Comparison of ENCODE assay signal across 25 cellular contexts in genomic region chr13:98299954-98300350, GRCh38.
DNase-seq lines count a peak whose midpoint lies in the region; ATAC-seq and TF ChIP-seq lines count a peak whose summit lies in the region.
"Had no signal": no experiment of that assay in that cellular context is flagged by ENCODE, and none has a peak within 500 bp of the region (broad histone marks: within the 10 kb centered on the region; RNA-seq: fewer than 3 reads in every experiment).

No MANE protein-coding gene starts in this region.

- intact Hi-C loops in left cardiac atrium (cut with DNase I) = no loop called here
- intact Hi-C loops in aorta (cut with DNase I) = no loop called here

- peak overlapping the region; percentile 52 for H2AK5ac ChIP-seq in trophoblast cell (ENCODE audit: low read length)

- peaks cover 16 to 20% of the 10 kb centered on the region in 2 experiments for H3K4me1 ChIP-seq in trophoblast cell (ENCODE audit: control insufficient read depth in 1 of 2, insufficient read depth in 2 of 2, low read length in 2 of 2)
- H3K4me1 ChIP-seq in effector memory CD4-positive, alpha-beta T cell (ENCODE audit: control insufficient read depth, insufficient read depth, low read length, poor library complexity, severe bottlenecking) = no peaks in the 10 kb centered on the region
- no peaks in the 10 kb centered on the region for H3K4me1 ChIP-seq in aorta (ENCODE audit: control insufficient read depth in 1 of 2, insufficient read depth in 2 of 2, low read length in 2 of 2)
- H3K4me1 ChIP-seq: ascending aorta, foreskin keratinocyte had no signal

- no peak overlapping the region for H3K4me3 Mint-ChIP-seq in activated T-helper 17 cell treated with anti-CD3 and anti-CD28 coated beads, Interleukin-2, amount 50 U/mL, for 72 hours
- H3K4me3 Mint-ChIP-seq: activated CD8-positive, alpha-beta T cell treated with anti-CD3 and anti-CD28 coated beads for 36 hours; activated naive CD4-positive, alpha-beta T cell treated with anti-CD3 and anti-CD28 coated beads for 36 hours had no signal

- no peak overlapping the region for H4K12ac ChIP-seq in trophoblast cell (ENCODE audit: low read depth, low read length)

- no CpG with 5 or more reads among the region's 7 CpGs for WGBS in trophoblast cell (ENCODE audit: extremely low coverage, insufficient coverage, insufficient read length)
- 34 to 44% methylated on average over 7 of the region's 7 CpGs for WGBS in aorta, 2 donors

- H3K9me3 Mint-ChIP-seq in activated T-helper 17 cell treated with anti-CD3 and anti-CD28 coated beads, Interleukin-2, amount 50 U/mL, for 72 hours = no peaks in the 10 kb centered on the region
- H3K9me3 Mint-ChIP-seq: activated CD8-positive, alpha-beta T cell treated with anti-CD3 and anti-CD28 coated beads for 36 hours; activated naive CD4-positive, alpha-beta T cell treated with anti-CD3 and anti-CD28 coated beads for 36 hours had no signal

- H3K4ac ChIP-seq in trophoblast cell (ENCODE audit: low read depth, low read length) = no peak overlapping the region

- peaks cover 5% of the 10 kb centered on the region for H3K79me1 ChIP-seq in trophoblast cell (ENCODE audit: low read length)

- no peak overlapping the region for H2BK120ac ChIP-seq in trophoblast cell (ENCODE audit: insufficient read depth, low read length, poor library complexity)

- H2BK12ac ChIP-seq in trophoblast cell (ENCODE audit: low read length) = no peak overlapping the region

- H3K27me3 Mint-ChIP-seq in activated T-helper 17 cell treated with anti-CD3 and anti-CD28 coated beads, Interleukin-2, amount 50 U/mL, for 72 hours = peaks cover 31% of the 10 kb centered on the region
- H3K27me3 Mint-ChIP-seq: activated CD8-positive, alpha-beta T cell treated with anti-CD3 and anti-CD28 coated beads for 36 hours had no signal

- H3K27ac ChIP-seq in VCaP (peak overlapping the region; percentile 85; the same call in 1 of the 2 replicates), trophoblast cell (ENCODE audit: low read depth, low read length) (no peak overlapping the region), aorta (ENCODE audit: low read depth in 1 of 2, low read length in 2 of 2) (no peak overlapping the region)
- H3K27ac ChIP-seq in effector memory CD4-positive, alpha-beta T cell (ENCODE audit: insufficient read depth, low read length, poor library complexity, severe bottlenecking) = no peak overlapping the region
- H3K27ac ChIP-seq: A549; ascending aorta; BLaER1 treated with 17β-estradiol and CSF1 and Interleukin-3, amounts not matched to agents 10 nM and 100 nM; foreskin keratinocyte; neutrophil; RWPE1; WERI-Rb-1 had no signal

- no peak overlapping the region for H3K4me2 ChIP-seq in trophoblast cell (ENCODE audit: low read length)
- H3K4me2 ChIP-seq: A549; BLaER1 treated with 17β-estradiol and CSF1 and Interleukin-3, amounts not matched to agents 10 nM and 100 nM had no signal

- ATAC-seq in left cardiac atrium = peak; percentile 47 to 50
- no peak for ATAC-seq in activated T-helper 17 cell treated with anti-CD3 and anti-CD28 coated beads, Interleukin-2, amount 50 U/mL, for 72 hours (replicated peaks)
- ATAC-seq in aorta (ENCODE audit: low FRiP score) = no peak
- ATAC-seq: A549; activated CD8-positive, alpha-beta T cell treated with anti-CD3 and anti-CD28 coated beads for 36 hours; foreskin keratinocyte; mucosa of descending colon had no signal

- DNase-seq in AG20443 (ENCODE audit: low spot score) (peak; percentile 30), left cardiac atrium (no peak), trophoblast cell (no peak), aorta (no peak)
- no peak for DNase-seq in effector memory CD4-positive, alpha-beta T cell
- DNase-seq in activated CD4-positive, alpha-beta T cell treated with anti-CD3 and anti-CD28 coated beads for 4 hours = no peak
- DNase-seq: activated CD8-positive, alpha-beta T cell treated with anti-CD3 and anti-CD28 coated beads for 36 hours; activated naive CD4-positive, alpha-beta T cell treated with anti-CD3 and anti-CD28 coated beads for 36 hours; activated T-cell treated with anti-CD3 and anti-CD28 coated beads, Interleukin-2, amount 50 U/mL, for 1 hour; Calu3; EL; foreskin keratinocyte; mucosa of descending colon; NK-92 treated with Interleukin-12 subunit alpha and Interleukin-12 subunit beta, amount 100 ng/mL, for 24 hours; stimulated activated CD4-positive, alpha-beta T cell treated with anti-CD3 and anti-CD28 coated beads, Interleukin-1b, Interleukin-23, amount 100 ng/mL, for 48 hours; stimulated activated naive CD4-positive, alpha-beta T cell treated with Interleukin-2 at 50 U/mL for 16 hours; WERI-Rb-1 had no signal

- H3K27me3 ChIP-seq in trophoblast cell (ENCODE audit: insufficient read depth, low read length) (no peaks in the 10 kb centered on the region), aorta (ENCODE audit: control insufficient read depth in 1 of 2, insufficient read depth in 2 of 2, low read length in 1 of 2) (peaks cover 0 to 2% of the 10 kb centered on the region in 2 donors)
- no peaks in the 10 kb centered on the region for H3K27me3 ChIP-seq in effector memory CD4-positive, alpha-beta T cell (replicated peaks; ENCODE audit: control insufficient read depth, insufficient read depth, low read length, poor library complexity, severe bottlenecking)
- H3K27me3 ChIP-seq: ascending aorta; BLaER1 treated with 17β-estradiol and CSF1 and Interleukin-3, amounts not matched to agents 10 nM and 100 nM; foreskin keratinocyte; neutrophil; vagina had no signal

- H3K27ac Mint-ChIP-seq in activated T-helper 17 cell treated with anti-CD3 and anti-CD28 coated beads, Interleukin-2, amount 50 U/mL, for 72 hours = no peak overlapping the region
- H3K27ac Mint-ChIP-seq: activated CD8-positive, alpha-beta T cell treated with anti-CD3 and anti-CD28 coated beads for 36 hours; activated naive CD4-positive, alpha-beta T cell treated with anti-CD3 and anti-CD28 coated beads for 36 hours had no signal

- H3K4me1 Mint-ChIP-seq in activated T-helper 17 cell treated with anti-CD3 and anti-CD28 coated beads, Interleukin-2, amount 50 U/mL, for 72 hours = no peaks in the 10 kb centered on the region

- peaks cover 1% of the 10 kb centered on the region for H3K79me2 ChIP-seq in trophoblast cell (ENCODE audit: control insufficient read depth, insufficient read depth, low read length, poor library complexity)

- TF ChIP-seq CTCF in VCaP (conservative IDR thresholded peaks at IDR 0.05) = no peak

- no peak overlapping the region for H3K14ac ChIP-seq in trophoblast cell (ENCODE audit: low read length)

- H3K9ac ChIP-seq in trophoblast cell (ENCODE audit: low read length) = no peak overlapping the region
- H3K9ac ChIP-seq: BLaER1 treated with 17β-estradiol and CSF1 and Interleukin-3, amounts not matched to agents 10 nM and 100 nM had no signal

- no peaks in the 10 kb centered on the region for H3K36me3 ChIP-seq in trophoblast cell (ENCODE audit: control insufficient read depth in 1 of 2, insufficient read depth in 2 of 2, low read length in 2 of 2)
- no peaks in the 10 kb centered on the region for H3K36me3 ChIP-seq in effector memory CD4-positive, alpha-beta T cell (ENCODE audit: control insufficient read depth, insufficient read depth, low read length)
- H3K36me3 ChIP-seq in aorta (ENCODE audit: control insufficient read depth in 1 of 2, insufficient read depth in 2 of 2, low read length in 1 of 2) = no peaks in the 10 kb centered on the region
- H3K36me3 ChIP-seq: ascending aorta; BLaER1 treated with 17β-estradiol and CSF1 and Interleukin-3, amounts not matched to agents 10 nM and 100 nM; neutrophil; vagina had no signal

- H3K4me3 ChIP-seq in trophoblast cell (ENCODE audit: low read depth, low read length) (no peak overlapping the region), aorta (ENCODE audit: low read length in 2 of 2) (no peak overlapping the region)
- H3K4me3 ChIP-seq in effector memory CD4-positive, alpha-beta T cell (ENCODE audit: insufficient read depth, low read depth, low read length, poor library complexity, severe bottlenecking) = no peak overlapping the region
- H3K4me3 ChIP-seq: A549; ascending aorta; BLaER1 treated with 17β-estradiol and CSF1 and Interleukin-3, amounts not matched to agents 10 nM and 100 nM; mucosa of descending colon; vagina had no signal

- H3K9me3 ChIP-seq in trophoblast cell (ENCODE audit: insufficient read depth, low read depth, low read length) = no peaks in the 10 kb centered on the region
- H3K9me3 ChIP-seq in effector memory CD4-positive, alpha-beta T cell (ENCODE audit: control insufficient read depth, low read length) = no peaks in the 10 kb centered on the region
- no peaks in the 10 kb centered on the region for H3K9me3 ChIP-seq in aorta (ENCODE audit: control insufficient read depth, low read length)
- H3K9me3 ChIP-seq: A549; ascending aorta; BLaER1 treated with 17β-estradiol and CSF1 and Interleukin-3, amounts not matched to agents 10 nM and 100 nM; mucosa of descending colon; neutrophil; vagina had no signal

- no peak overlapping the region for H2AFZ ChIP-seq in trophoblast cell (ENCODE audit: insufficient read depth, low read length, poor library complexity)

- no peak overlapping the region for H4K8ac ChIP-seq in trophoblast cell (ENCODE audit: low read depth, low read length)

- H3K23ac ChIP-seq in trophoblast cell (ENCODE audit: low read length) = no peak overlapping the region

- peak overlapping the region; percentile 51 for H4K91ac ChIP-seq in trophoblast cell (ENCODE audit: low read depth, low read length)

- no peaks in the 10 kb centered on the region for H3K36me3 Mint-ChIP-seq in activated T-helper 17 cell treated with anti-CD3 and anti-CD28 coated beads, Interleukin-2, amount 50 U/mL, for 72 hours (ENCODE audit: low read depth)

- no peak overlapping the region for H3K18ac ChIP-seq in trophoblast cell (ENCODE audit: low read length)

- H2BK5ac ChIP-seq in trophoblast cell (ENCODE audit: low read depth, low read length, poor library complexity) = no peak overlapping the region

Comparison
In these comparisons a context has a peak if more than half of its experiments do, and no peak if none do; other contexts are left out.
1. ATAC-seq: peak in left cardiac atrium (2 of 2); none in activated T-helper 17 cell treated with anti-CD3 and anti-CD28 coated beads, Interleukin-2, amount 50 U/mL, for 72 hours (single experiment) and aorta (single experiment).